ENCODE assay signal across 8 cellular contexts in the genomic region with DNA sequence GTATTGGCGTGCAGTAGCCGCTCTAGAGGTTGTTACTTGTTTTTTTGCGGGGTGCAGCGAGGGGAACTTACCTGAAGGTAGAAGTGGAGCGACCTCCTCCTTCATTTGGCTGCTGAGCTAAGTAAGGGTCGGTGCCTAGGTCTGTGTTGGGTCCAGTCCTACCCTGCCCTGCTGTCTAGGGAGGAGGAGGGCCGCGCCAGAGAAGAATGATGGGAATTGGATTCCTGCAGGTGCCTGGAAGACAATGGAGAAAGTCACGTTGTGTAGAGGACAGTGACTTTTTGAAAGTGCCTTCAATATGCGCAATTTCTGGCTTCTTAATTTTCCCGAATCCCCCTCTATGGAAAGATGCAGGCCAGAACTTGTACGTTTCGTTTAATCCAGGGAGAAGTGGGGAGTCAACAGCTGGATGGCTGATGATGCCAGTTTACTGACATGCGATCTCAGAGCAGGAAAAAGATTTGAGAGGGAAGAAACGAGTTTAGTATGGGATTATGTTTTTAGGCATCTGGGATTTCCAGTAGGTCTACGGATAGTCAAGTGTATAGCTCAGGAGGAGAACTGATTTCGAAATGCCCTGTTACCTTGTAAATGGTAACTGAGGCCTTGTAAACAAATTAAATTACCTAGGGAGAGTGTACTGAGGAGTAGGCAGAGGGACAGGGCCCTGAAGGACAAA. TPM values are rescaled to one million over a fixed set of nuclear protein-coding genes. Genes with fewer than 3 reads are reported as not detected.
A peak's percentile ranks its signal among the peaks of the same experiment; 100 is the strongest.
DNase-seq lines count a peak whose midpoint lies in the region; ATAC-seq and TF ChIP-seq lines count a peak whose summit lies in the region.

No MANE protein-coding gene starts in this region.

- H3K4me3 ChIP-seq in GM12865 (ENCODE audit: low read depth, low read length) (peak overlapping the region; percentile 78), right cardiac atrium (ENCODE audit: low read length) (peak overlapping the region; percentile 58), gastrocnemius medialis (peak overlapping the region; percentile 68 to 96 (median 86))

- H3K27ac ChIP-seq in right cardiac atrium (ENCODE audit: low read length) (peak overlapping the region; percentile 62), gastrocnemius medialis (peak overlapping the region; percentile 86 to 89 (median 86))

- TF ChIP-seq CTCF in GM12865 (IDR thresholded peaks at IDR 0.05; ENCODE audit: insufficient read depth, low read depth, low read length, missing control alignments) (no peak), gastrocnemius medialis (IDR thresholded peaks at IDR 0.05 in 4 of 5, conservative IDR thresholded peaks at IDR 0.05 in 1 of 5) (no peak)

- H3K9me3 ChIP-seq in right cardiac atrium (ENCODE audit: control insufficient read depth, low read length) (no peaks in the 10 kb centered on the region), gastrocnemius medialis (no peaks in the 10 kb centered on the region)

- peaks cover 19% of the 10 kb centered on the region for H3K4me1 Mint-ChIP-seq in activated T-helper 17 cell treated with anti-CD3 and anti-CD28 coated beads, Interleukin-2, amount 50 U/mL, for 72 hours

- ATAC-seq in HG03442 (IDR thresholded peaks at IDR 0.05; ENCODE audit: unreplicated experiment) = peak; percentile 3
- ATAC-seq in activated T-helper 17 cell treated with anti-CD3 and anti-CD28 coated beads, Interleukin-2, amount 50 U/mL, for 72 hours (replicated peaks) = peak; percentile 1
- ATAC-seq in right cardiac atrium = peak; percentile 3 to 12
- peak; percentile 3 to 12 for ATAC-seq in gastrocnemius medialis

- no peaks in the 10 kb centered on the region for H3K27me3 Mint-ChIP-seq in activated T-helper 17 cell treated with anti-CD3 and anti-CD28 coated beads, Interleukin-2, amount 50 U/mL, for 72 hours

- H3K9me3 Mint-ChIP-seq in activated T-helper 17 cell treated with anti-CD3 and anti-CD28 coated beads, Interleukin-2, amount 50 U/mL, for 72 hours = no peaks in the 10 kb centered on the region

- H3K4me1 ChIP-seq in right cardiac atrium (ENCODE audit: control insufficient read depth, insufficient read depth, low read length) (no peaks in the 10 kb centered on the region), gastrocnemius medialis (peaks cover 14 to 22% of the 10 kb centered on the region in 2 donors)

- H3K27me3 ChIP-seq in right cardiac atrium (ENCODE audit: control insufficient read depth, insufficient read depth) (no peaks in the 10 kb centered on the region), gastrocnemius medialis (no peaks in the 10 kb centered on the region)

- H3K36me3 Mint-ChIP-seq in activated T-helper 17 cell treated with anti-CD3 and anti-CD28 coated beads, Interleukin-2, amount 50 U/mL, for 72 hours (ENCODE audit: low read depth) = no peaks in the 10 kb centered on the region

- no peaks in the 10 kb centered on the region for H3K36me3 ChIP-seq in gastrocnemius medialis

- TF ChIP-seq POLR2A in gastrocnemius medialis (IDR thresholded peaks at IDR 0.05) = no peak

- intact Hi-C loops in right cardiac atrium (cut with DNase I) = no loop called here
- intact Hi-C loops in gastrocnemius medialis (cut with DNase I; ENCODE audit: low total_unique reads) = no loop called here

- no peak for DNase-seq in GM12865 (ENCODE audit: low read depth)
- peak in 1 of 3 donors; percentile 12 for DNase-seq in right cardiac atrium
- no peak for DNase-seq in gastrocnemius medialis
- DNase-seq in NCI-H1694 treated with DMSO at 0.1 percent for 48 hours (lab: John Stamatoyannopoulos, UW) = no peak
- no peak for DNase-seq in middle frontal gyrus (ENCODE audit: extremely low spot score, low spot score)
- DNase-seq in NOMO-1 treated with dmso at 0.1 percent for 144 hours (lab: John Stamatoyannopoulos, UW; ENCODE audit: unreplicated experiment) = no peak

- H3K4me3 Mint-ChIP-seq in activated T-helper 17 cell treated with anti-CD3 and anti-CD28 coated beads, Interleukin-2, amount 50 U/mL, for 72 hours = peak overlapping the region; percentile 93

- WGBS in right cardiac atrium = 7% methylated on average over 17 of the region's 17 CpGs

- in situ Hi-C loops in gastrocnemius medialis (cut with MboI; ENCODE audit: low sequenced_read_pairs in 4 of 4) = no loop called here

- H3K27ac Mint-ChIP-seq in activated T-helper 17 cell treated with anti-CD3 and anti-CD28 coated beads, Interleukin-2, amount 50 U/mL, for 72 hours = peak overlapping the region; percentile 91

RNA-seq across cellular contexts. Expression of a gene that starts 0.7 kb away (rescaled TPM):
- total RNA-seq in activated T-helper 17 cell treated with anti-CD3 and anti-CD28 coated beads, Interleukin-2, amount 50 U/mL, for 72 hours = 10 to 100 TPM; 21.4 to 38.4 TPM
- total RNA-seq in right cardiac atrium (10 to 100 TPM; 35.8 to 59.2 (median 54.5) TPM), gastrocnemius medialis (10 to 100 TPM; 34.9 to 79.5 (median 38.6) TPM)
- 66.1 TPM for polyA plus RNA-seq in right cardiac atrium
